In the genomic region with DNA sequence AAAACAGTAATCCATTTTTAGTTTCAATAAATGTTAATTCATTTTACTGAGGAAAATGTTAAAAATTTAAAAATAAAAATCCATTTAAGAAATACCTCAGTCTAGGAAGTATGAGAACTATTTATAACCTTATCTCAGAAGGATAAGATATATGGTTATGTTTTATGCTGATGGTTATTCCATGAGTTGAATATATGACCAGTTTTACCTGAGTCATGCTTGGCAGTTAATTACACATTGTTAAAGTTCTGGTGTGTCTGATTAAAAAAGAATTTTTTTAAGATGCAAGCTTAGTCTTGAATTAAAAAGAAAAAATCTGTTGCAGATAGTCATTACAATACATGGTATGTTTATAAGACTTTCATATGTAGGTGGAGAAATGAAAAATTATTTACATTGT, we compare ENCODE assay signal across 27 cellular contexts.
"Had no signal": no experiment of that assay in that cellular context is flagged by ENCODE, and none has a peak within 500 bp of the region (broad histone marks: within the 10 kb centered on the region; RNA-seq: fewer than 3 reads in every experiment).

No MANE protein-coding gene starts in this region.

- H3K4me1 ChIP-seq: gastrocnemius medialis, left lung, parathyroid adenoma, suprapubic skin, transverse colon, upper lobe of right lung, uterus had no signal

- H3K27me3 ChIP-seq: esophagus muscularis mucosa, gastrocnemius medialis, left lung, neutrophil, right lobe of liver, suprapubic skin, transverse colon, upper lobe of right lung, uterus had no signal

- H3K9me3 ChIP-seq: esophagus muscularis mucosa, gastrocnemius medialis, left lung, mucosa of descending colon, neutrophil, right lobe of liver, suprapubic skin, transverse colon, upper lobe of right lung, uterus had no signal

- H3K27ac ChIP-seq: coronary artery, esophagus muscularis mucosa, gastrocnemius medialis, left lung, neutrophil, parathyroid adenoma, right lobe of liver, suprapubic skin, transverse colon, upper lobe of right lung, uterus had no signal

- H3K4me3 ChIP-seq: coronary artery, esophagus muscularis mucosa, gastrocnemius medialis, left lung, mucosa of descending colon, right lobe of liver, smooth muscle cell, suprapubic skin, transverse colon, upper lobe of right lung, uterus had no signal

- FAIRE-seq: endothelial cell of umbilical vein had no signal

- ATAC-seq: gastrocnemius medialis; left cardiac atrium; left lung; mucosa of descending colon; natural killer cell treated with Interleukin-12 subunit alpha and Interleukin-12 subunit beta and Interleukin-15 and Interleukin-18, amount 100 ng/mL, for 72 hours; right lobe of liver; stimulated activated naive CD8-positive, alpha-beta T cell treated with anti-CD3 and anti-CD28 coated beads, Interleukin-15, amount 100 ng/mL, for 72 hours; upper lobe of right lung had no signal

- H3K36me3 ChIP-seq: esophagus muscularis mucosa, gastrocnemius medialis, left lung, neutrophil, right lobe of liver, suprapubic skin, transverse colon, upper lobe of right lung, uterus had no signal

- DNase-seq: dermis blood vessel endothelial cell; effector memory CD4-positive, alpha-beta T cell; gastrocnemius medialis; head of caudate nucleus; left cardiac atrium; left lung; mesenchymal stem cell; mucosa of descending colon; naive B cell; right lobe of liver; stimulated activated CD4-positive, alpha-beta T cell treated with anti-CD3 and anti-CD28 coated beads, Interleukin-12 subunit alpha, Interleukin-12 subunit beta, amount 100 ng/mL, for 4 hours; stimulated activated CD4-positive, alpha-beta T cell treated with anti-CD3 and anti-CD28 coated beads, Interleukin-1b, Interleukin-23, amount 100 ng/mL, for 48 hours; stimulated activated CD4-positive, alpha-beta T cell treated with anti-CD3 and anti-CD28 coated beads, Interleukin-4, amount 100 ng/mL, for 1 hour; stimulated activated CD8-positive, alpha-beta memory T cell treated with anti-CD3 and anti-CD28 coated beads, Interleukin-4, amount 100 ng/mL, for 48 hours; stimulated activated naive CD4-positive, alpha-beta T cell; stimulated activated naive CD8-positive, alpha-beta T cell treated with anti-CD3 and anti-CD28 coated beads, Interleukin-15, amount 100 ng/mL, for 72 hours; transverse colon; upper lobe of right lung; uterus had no signal
